Comparison of ENCODE assay signal across 1 cellular context in genomic region chr9:104969116-104969515, GRCh38.
A peak's percentile ranks its signal among the peaks of the same experiment; 100 is the strongest.
TF ChIP-seq lines count a peak whose summit lies in the region.

No MANE protein-coding gene starts in this region.

TF ChIP-seq in H1, 55 proteins besides CTCF, POLR2A, EP300 and RAD21:
- TF ChIP-seq E2F6 (IDR thresholded peaks at IDR 0.05) = no peak
- TF ChIP-seq NANOG (IDR thresholded peaks at IDR 0.05; ENCODE audit: insufficient read depth, low read depth, low read length, poor library complexity, severe bottlenecking) = peak; percentile 57
- TF ChIP-seq KDM1A (IDR thresholded peaks at IDR 0.05; ENCODE audit: borderline replicate concordance, low read length) = no peak
- no peak for TF ChIP-seq SIRT6 (IDR thresholded peaks at IDR 0.05; ENCODE audit: low read length)
- TF ChIP-seq HDAC2 (IDR thresholded peaks at IDR 0.05; ENCODE audit: borderline replicate concordance in 1 of 2, low read depth in 2 of 2, low read length in 2 of 2) = 0 out of 4 replicates have a peak, but pooled peaks have one; percentile 38 to 43
- TF ChIP-seq ATF2 (IDR thresholded peaks at IDR 0.05; ENCODE audit: low read length) = no peak
- no peak for TF ChIP-seq USF2 (IDR thresholded peaks at IDR 0.05; ENCODE audit: low read length)
- peak; percentile 23; the same call in 1 of the 2 replicates for TF ChIP-seq CREB1 (IDR thresholded peaks at IDR 0.05)
- no peak for TF ChIP-seq RXRA (IDR thresholded peaks at IDR 0.05; ENCODE audit: insufficient read depth, low read depth, low read length)
- no peak for TF ChIP-seq YY1 (IDR thresholded peaks at IDR 0.05; ENCODE audit: low read depth, low read length)
- TF ChIP-seq TCF12 (IDR thresholded peaks at IDR 0.05; ENCODE audit: low read depth, low read length) = peak; percentile 74; the same call in 1 of the 2 replicates
- TF ChIP-seq JUND (IDR thresholded peaks at IDR 0.05; ENCODE audit: low read length) = no peak
- TF ChIP-seq TEAD4 (IDR thresholded peaks at IDR 0.05; ENCODE audit: low read depth, low read length) = 0 out of 2 replicates have a peak, but pooled peaks have one; percentile 22
- TF ChIP-seq POU5F1 (IDR thresholded peaks at IDR 0.05; ENCODE audit: low read depth, low read length) = no peak
- no peak for TF ChIP-seq RNF2 (IDR thresholded peaks at IDR 0.05; ENCODE audit: borderline replicate concordance, low read depth, low read length, missing control alignments, poor library complexity, severe bottlenecking)
- TF ChIP-seq CHD2 (IDR thresholded peaks at IDR 0.05; ENCODE audit: low read length) = no peak
- no peak for TF ChIP-seq GTF2F1 (IDR thresholded peaks at IDR 0.05; ENCODE audit: borderline replicate concordance, low read depth, low read length)
- TF ChIP-seq BACH1 (IDR thresholded peaks at IDR 0.05; ENCODE audit: low read length) = no peak
- TF ChIP-seq SAP30 (IDR thresholded peaks at IDR 0.05; ENCODE audit: insufficient read depth, insufficient replicate concordance, low read length) = no peak
- no peak for TF ChIP-seq BRCA1 (IDR thresholded peaks at IDR 0.05; ENCODE audit: low read depth, low read length)
- peak in 1 of 2 experiments; percentile 83; a peak in 2 of 4 replicates for TF ChIP-seq SIN3A (conservative IDR thresholded peaks at IDR 0.05 in 1 of 2, IDR thresholded peaks at IDR 0.05 in 1 of 2; ENCODE audit: low read depth in 1 of 2, low read length in 2 of 2)
- no peak for TF ChIP-seq SRF (IDR thresholded peaks at IDR 0.05; ENCODE audit: low read depth, low read length)
- no peak for TF ChIP-seq RBBP5 (IDR thresholded peaks at IDR 0.05; ENCODE audit: borderline replicate concordance, low read depth, low read length)
- no peak for TF ChIP-seq BCL11A (IDR thresholded peaks at IDR 0.05; ENCODE audit: low read depth in 2 of 2, low read length in 2 of 2)
- 0 out of 2 replicates have a peak, but pooled peaks have one; percentile 37 for TF ChIP-seq SP1 (IDR thresholded peaks at IDR 0.05; ENCODE audit: low read depth, low read length)
- TF ChIP-seq TAF7 (optimal IDR thresholded peaks at IDR 0.05; ENCODE audit: borderline replicate concordance, low read depth, low read length) = no peak
- TF ChIP-seq GABPA (IDR thresholded peaks at IDR 0.05; ENCODE audit: borderline replicate concordance, insufficient read depth, low read length) = no peak
- no peak for TF ChIP-seq ZNF274 (IDR thresholded peaks at IDR 0.05; ENCODE audit: borderline replicate concordance, extremely low read depth, low read length)
- no peak for TF ChIP-seq HDAC6 (IDR thresholded peaks at IDR 0.05; ENCODE audit: low read depth, low read length)
- TF ChIP-seq PHF8 (conservative IDR thresholded peaks at IDR 0.05; ENCODE audit: low read depth, low read length) = no peak
- TF ChIP-seq MAX (IDR thresholded peaks at IDR 0.05) = no peak
- TF ChIP-seq CBX8 (IDR thresholded peaks at IDR 0.05; ENCODE audit: borderline replicate concordance, low read depth, low read length) = no peak
- TF ChIP-seq NRF1 (IDR thresholded peaks at IDR 0.05; ENCODE audit: low read depth, low read length) = no peak
- no peak for TF ChIP-seq CTBP2 (IDR thresholded peaks at IDR 0.05; ENCODE audit: borderline replicate concordance, insufficient read depth, insufficient read length, low read length)
- no peak for TF ChIP-seq SUZ12 (IDR thresholded peaks at IDR 0.05; ENCODE audit: low read length)
